10 cellular contexts compared by ENCODE assay signal in genomic region chr1:71623888-71624287, GRCh38.
"Had no signal": no experiment of that assay in that cellular context is flagged by ENCODE, and none has a peak within 500 bp of the region (broad histone marks: within the 10 kb centered on the region; RNA-seq: fewer than 3 reads in every experiment).

No MANE protein-coding gene starts in this region.

- H3K4me3 ChIP-seq: GM23248, GM23338, HAP-1 had no signal

- H3K9ac ChIP-seq: GM23248 had no signal

- H2AFZ ChIP-seq: GM23248, GM23338 had no signal

- H3K36me3 ChIP-seq: HAP-1 had no signal

- DNase-seq: GM23248, GOT3, H7, H9, HCEC 1CT, HFFc6 had no signal

- H3K4me1 ChIP-seq: HAP-1 had no signal

- H3K27ac ChIP-seq: GM23248 had no signal

- FAIRE-seq: H1, H54 had no signal

- H3K9me3 ChIP-seq: HAP-1 had no signal

- H3K4me2 ChIP-seq: GM23338 had no signal
